10 cellular contexts compared by ENCODE assay signal in the genomic region with DNA sequence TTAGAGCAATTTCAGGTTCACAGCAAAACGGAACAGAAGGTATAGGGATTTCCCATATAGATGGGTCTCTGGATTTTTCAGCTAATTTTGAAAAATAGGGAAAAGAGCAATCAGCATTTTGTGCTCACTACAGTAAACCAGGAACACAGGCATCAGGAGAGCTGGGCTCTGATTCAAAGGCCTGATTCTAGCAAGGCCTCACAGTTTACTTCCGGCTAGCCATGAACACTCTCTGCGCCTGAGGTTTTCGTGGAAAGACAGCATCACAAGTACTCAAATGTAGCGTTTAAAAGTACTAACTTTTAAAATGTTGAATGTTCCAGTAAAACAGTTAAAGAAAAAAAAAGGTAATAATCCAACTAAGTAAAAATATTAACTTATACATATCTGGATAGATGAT.
DNase-seq lines count a peak whose midpoint lies in the region; ATAC-seq and TF ChIP-seq lines count a peak whose summit lies in the region.
"Had no signal": no experiment of that assay in that cellular context is flagged by ENCODE, and none has a peak within 500 bp of the region (broad histone marks: within the 10 kb centered on the region; RNA-seq: fewer than 3 reads in every experiment).

No MANE protein-coding gene starts in this region.

- no peak for TF ChIP-seq CTCF in Loucy (conservative IDR thresholded peaks at IDR 0.05; ENCODE audit: low read length)
- TF ChIP-seq CTCF in colonic mucosa (IDR thresholded peaks at IDR 0.05) = no peak

- H3K9me3 ChIP-seq in Loucy (ENCODE audit: insufficient read depth, low read depth, low read length) = no peaks in the 10 kb centered on the region; the same call in 1 of the 2 replicates
- H3K9me3 ChIP-seq in colonic mucosa = no peaks in the 10 kb centered on the region
- H3K9me3 ChIP-seq in mesodermal cell (ENCODE audit: control insufficient read depth, low read length) = no peaks in the 10 kb centered on the region
- no peaks in the 10 kb centered on the region for H3K9me3 ChIP-seq in stomach smooth muscle (ENCODE audit: control insufficient read depth in 2 of 2, low read length in 2 of 2)

- peak overlapping the region; percentile 11 for H3K27ac ChIP-seq in colonic mucosa
- peak overlapping the region; percentile 62 for H3K27ac ChIP-seq in mesodermal cell (ENCODE audit: low read depth, low read length, severe bottlenecking)
- H3K27ac ChIP-seq in stomach smooth muscle (ENCODE audit: low read length) = peak overlapping the region; percentile 53

- H2AFZ ChIP-seq in Loucy (ENCODE audit: low read length) = no peak overlapping the region

- H3K9ac ChIP-seq in Loucy (ENCODE audit: low read depth, low read length, poor library complexity, severe bottlenecking) (peak overlapping the region; percentile 16), colonic mucosa (ENCODE audit: low read depth in 2 of 2, low read length in 2 of 2) (no peak overlapping the region), stomach smooth muscle (ENCODE audit: low read length in 2 of 2) (peak overlapping the region; percentile 36 to 42)

- H3K79me2 ChIP-seq in Loucy (ENCODE audit: insufficient read depth, low read length) = no peaks in the 10 kb centered on the region

- H3K4me3 ChIP-seq in Loucy (ENCODE audit: low read length, poor library complexity, severe bottlenecking) (no peak overlapping the region), colonic mucosa (no peak overlapping the region), mesodermal cell (ENCODE audit: extremely low read depth, insufficient read depth, low read length, poor library complexity, severe bottlenecking) (no peak overlapping the region), stomach smooth muscle (ENCODE audit: low read length in 2 of 2) (no peak overlapping the region)

- H3K36me3 ChIP-seq in Loucy (ENCODE audit: insufficient read depth, low read length) (no peaks in the 10 kb centered on the region), colonic mucosa (no peaks in the 10 kb centered on the region), mesodermal cell (ENCODE audit: control insufficient read depth, insufficient read depth, low read length) (peaks cover 53% of the 10 kb centered on the region), stomach smooth muscle (ENCODE audit: control insufficient read depth in 2 of 2, insufficient read depth in 2 of 2, low read length in 2 of 2) (peaks cover 0 to 3% of the 10 kb centered on the region in 2 donors)

- H3K4me1 ChIP-seq in Loucy (ENCODE audit: insufficient read depth, low read length, poor library complexity, severe bottlenecking) (peaks cover 18% of the 10 kb centered on the region), colonic mucosa (peaks cover 11% of the 10 kb centered on the region), mesodermal cell (ENCODE audit: control insufficient read depth, insufficient read depth, low read length, poor library complexity, severe bottlenecking) (peaks cover 7% of the 10 kb centered on the region), stomach smooth muscle (ENCODE audit: control insufficient read depth, insufficient read depth, low read length) (peaks cover 19% of the 10 kb centered on the region)

- WGBS in mesodermal cell (ENCODE audit: insufficient coverage in 2 of 2), 2 experiments = 93 to 100% methylated on average over 2 of the region's 5 CpGs

- DNase-seq in colonic mucosa = no peak
- DNase-seq in GF-D8 (lab: John Stamatoyannopoulos, UW) = no peak
- DNase-seq in T-helper 1 cell = no peak
- DNase-seq: activated CD4-positive, alpha-beta T cell treated with anti-CD3 and anti-CD28 coated beads for 48 hours; activated gamma-delta T cell treated with Interleukin-2 at 50 U/mL for 16 hours; stimulated activated CD4-positive, alpha-beta T cell treated with anti-CD3 and anti-CD28 coated beads, Interleukin-4, amount 100 ng/mL, for 24 hours had no signal

- ATAC-seq in GM19395 (IDR thresholded peaks at IDR 0.05; ENCODE audit: unreplicated experiment) = no peak

- H3K4me2 ChIP-seq in Loucy (ENCODE audit: low read depth, low read length, poor library complexity, severe bottlenecking) = peak overlapping the region; percentile 52

- H3K27me3 ChIP-seq in Loucy (ENCODE audit: insufficient read depth, low read length, poor library complexity, severe bottlenecking) (no peaks in the 10 kb centered on the region), colonic mucosa (no peaks in the 10 kb centered on the region), stomach smooth muscle (ENCODE audit: control insufficient read depth in 1 of 2, insufficient read depth in 2 of 2, low read length in 2 of 2) (no peaks in the 10 kb centered on the region)

- peaks cover 5% of the 10 kb centered on the region for H4K20me1 ChIP-seq in Loucy (ENCODE audit: insufficient read depth, low read length, poor library complexity, severe bottlenecking)

- H3F3A ChIP-seq in Loucy (ENCODE audit: low read depth) = no peaks in the 10 kb centered on the region

- intact Hi-C loops in colonic mucosa (cut with DNase I) = no loop called here

- H3K9me2 ChIP-seq in Loucy (replicated peaks; ENCODE audit: low read depth, low read length) = no peaks in the 10 kb centered on the region

Comparison
In these comparisons a context has a peak if more than half of its experiments do, and no peak if none do; other contexts are left out.
1. H3K9ac ChIP-seq: peak in Loucy (single experiment) and stomach smooth muscle (2 of 2); none in colonic mucosa (0 of 2).
2. H3K27ac ChIP-seq: peak in every context shown above with its lines; median percentile 62 in mesodermal cell; 53 in stomach smooth muscle; 11 in colonic mucosa.